In genomic region chr4:138996090-138996489, GRCh38 we compare ENCODE assay signal across 22 cellular contexts.
"Had no signal": no experiment of that assay in that cellular context is flagged by ENCODE, and none has a peak within 500 bp of the region (broad histone marks: within the 10 kb centered on the region; RNA-seq: fewer than 3 reads in every experiment).

No MANE protein-coding gene starts in this region.

- H3K36me3 ChIP-seq: colonic mucosa, gastroesophageal sphincter, left ventricle myocardium inferior, lower lobe of right lung, right lobe of liver, spleen, tibial nerve, upper lobe of right lung, vagina had no signal

- H3K27ac ChIP-seq: colonic mucosa, gastroesophageal sphincter, left ventricle myocardium inferior, lower lobe of right lung, psoas muscle, right lobe of liver, spleen, testis, tibial nerve, upper lobe of right lung, vagina had no signal

- H3K4me3 ChIP-seq: colonic mucosa, gastroesophageal sphincter, left ventricle myocardium inferior, lower lobe of right lung, psoas muscle, right lobe of liver, spleen, testis, tibial nerve, upper lobe of right lung, vagina had no signal

- H3K4me3 Mint-ChIP-seq: memory B cell; naive B cell; nephron; stimulated activated naive B cell treated with anti-CD40 and anti-IgM and Interleukin-4, amounts not matched to agents 10 μg/mL and 1 μg/mL and 100 μg/mL, for 72 hours; stimulated activated naive CD8-positive, alpha-beta T cell treated with anti-CD3 and anti-CD28 coated beads, Interleukin-15, amount 100 ng/mL, for 72 hours had no signal

- H3K36me3 Mint-ChIP-seq: memory B cell; naive B cell; stimulated activated naive B cell treated with anti-CD40 and anti-IgM and Interleukin-4, amounts not matched to agents 10 μg/mL and 1 μg/mL and 100 μg/mL, for 72 hours had no signal

- DNase-seq: colonic mucosa; dermis blood vessel endothelial cell; left ventricle myocardium inferior; lower lobe of right lung; midbrain; naive B cell; psoas muscle; retina; right lobe of liver; spleen; stimulated activated CD4-positive, alpha-beta T cell treated with anti-CD3 and anti-CD28 coated beads, Interleukin-15, amount 100 ng/mL, for 24 hours; stimulated activated CD4-positive, alpha-beta T cell treated with anti-CD3 and anti-CD28 coated beads, Interleukin-1b, Interleukin-23, amount 100 ng/mL, for 48 hours; stimulated activated CD4-positive, alpha-beta T cell treated with anti-CD3 and anti-CD28 coated beads, Interleukin-4, amount 100 ng/mL, for 4 hours; stimulated activated naive B cell treated with anti-CD40 and anti-IgM and Interleukin-4, amounts not matched to agents 10 μg/mL and 1 μg/mL and 100 μg/mL, for 72 hours; stimulated activated naive CD8-positive, alpha-beta T cell treated with anti-CD3 and anti-CD28 coated beads, Interleukin-15, amount 100 ng/mL, for 72 hours; testis; upper lobe of right lung had no signal

- H3K4me1 ChIP-seq: colonic mucosa, gastroesophageal sphincter, left ventricle myocardium inferior, lower lobe of right lung, psoas muscle, right lobe of liver, testis, upper lobe of right lung, vagina had no signal

- H3K27me3 Mint-ChIP-seq: memory B cell; naive B cell; stimulated activated naive B cell treated with anti-CD40 and anti-IgM and Interleukin-4, amounts not matched to agents 10 μg/mL and 1 μg/mL and 100 μg/mL, for 72 hours; stimulated activated naive CD8-positive, alpha-beta T cell treated with anti-CD3 and anti-CD28 coated beads, Interleukin-15, amount 100 ng/mL, for 72 hours had no signal

- ATAC-seq: gastroesophageal sphincter; lower lobe of right lung; psoas muscle; right lobe of liver; stimulated activated naive B cell treated with anti-CD40 and anti-IgM and Interleukin-4, amounts not matched to agents 10 μg/mL and 1 μg/mL and 100 μg/mL, for 72 hours; stimulated activated naive CD8-positive, alpha-beta T cell treated with anti-CD3 and anti-CD28 coated beads, Interleukin-15, amount 100 ng/mL, for 72 hours; upper lobe of right lung had no signal

- H3K4me1 Mint-ChIP-seq: nephron; stimulated activated naive CD8-positive, alpha-beta T cell treated with anti-CD3 and anti-CD28 coated beads, Interleukin-15, amount 100 ng/mL, for 72 hours had no signal

- H3K9me3 Mint-ChIP-seq: memory B cell; naive B cell; nephron; stimulated activated naive B cell treated with anti-CD40 and anti-IgM and Interleukin-4, amounts not matched to agents 10 μg/mL and 1 μg/mL and 100 μg/mL, for 72 hours; stimulated activated naive CD8-positive, alpha-beta T cell treated with anti-CD3 and anti-CD28 coated beads, Interleukin-15, amount 100 ng/mL, for 72 hours had no signal

- H3K27me3 ChIP-seq: colonic mucosa, gastroesophageal sphincter, right lobe of liver, spleen, testis, tibial nerve, upper lobe of right lung, vagina had no signal

- H3K9me3 ChIP-seq: colonic mucosa, gastroesophageal sphincter, left ventricle myocardium inferior, lower lobe of right lung, psoas muscle, right lobe of liver, spleen, testis, tibial nerve, upper lobe of right lung, vagina had no signal

- H3K27ac Mint-ChIP-seq: memory B cell; nephron; stimulated activated naive B cell treated with anti-CD40 and anti-IgM and Interleukin-4, amounts not matched to agents 10 μg/mL and 1 μg/mL and 100 μg/mL, for 72 hours; stimulated activated naive CD8-positive, alpha-beta T cell treated with anti-CD3 and anti-CD28 coated beads, Interleukin-15, amount 100 ng/mL, for 72 hours had no signal
